8 cellular contexts compared by ENCODE assay signal in the genomic region with DNA sequence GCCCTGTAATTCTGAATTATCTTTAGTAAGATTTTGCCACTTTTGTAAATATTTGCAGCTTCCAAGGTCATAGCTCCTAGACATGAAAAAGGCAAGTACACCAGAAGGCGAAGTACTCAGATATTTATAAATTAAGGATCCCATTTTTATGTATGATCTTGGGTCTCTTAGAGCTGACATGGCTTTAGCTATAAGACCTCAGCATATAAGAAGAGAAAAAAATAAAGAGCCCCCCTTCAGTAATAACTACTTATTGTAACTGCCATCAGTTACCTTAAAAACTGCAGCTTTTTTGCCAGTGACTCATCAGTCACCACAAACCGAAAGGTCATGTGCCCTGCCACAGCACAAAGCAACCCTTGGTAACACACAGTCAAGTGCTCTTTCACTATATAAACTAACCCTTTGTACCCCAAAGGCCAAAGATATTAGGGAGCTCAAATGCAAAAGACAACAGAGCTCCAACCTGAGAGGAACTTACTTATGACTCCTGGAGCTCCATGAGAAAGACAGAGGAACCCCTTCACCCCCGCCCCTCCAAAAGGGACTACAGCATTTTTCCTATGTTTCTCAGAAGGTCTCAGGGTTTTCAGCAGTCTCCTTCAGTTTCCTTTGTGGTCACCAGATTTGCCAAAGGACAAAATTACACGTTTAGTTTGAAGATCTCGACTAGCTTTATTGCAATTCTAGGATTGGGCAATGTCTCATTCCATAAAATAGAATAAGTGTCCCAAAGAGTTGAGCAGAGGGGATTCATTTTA.
DNase-seq lines count a peak whose midpoint lies in the region; ATAC-seq lines count a peak whose summit lies in the region.

No MANE protein-coding gene starts in this region.

- ATAC-seq in HG03175 (IDR thresholded peaks at IDR 0.05; ENCODE audit: unreplicated experiment) = peak; percentile 94

- peak; percentile 15 to 26 for DNase-seq in stimulated activated CD4-positive, alpha-beta T cell treated with anti-CD3 and anti-CD28 coated beads, Interleukin-12 subunit alpha, Interleukin-12 subunit beta, amount 100 ng/mL, for 24 hours (ENCODE audit: low read depth in 2 of 2)
- DNase-seq in stimulated activated CD4-positive, alpha-beta T cell treated with anti-CD3 and anti-CD28 coated beads, Interleukin-12 subunit alpha, Interleukin-12 subunit beta, amount 100 ng/mL, for 4 hours = no peak
- DNase-seq in SW480 (ENCODE audit: low spot score) = peak; percentile 75
- DNase-seq in central memory CD4-positive, alpha-beta T cell = peak; percentile 1
- peak; percentile 25 for DNase-seq in stimulated activated CD4-positive, alpha-beta T cell treated with anti-CD3 and anti-CD28 coated beads, Interleukin-4, amount 100 ng/mL, for 1 hour
- DNase-seq in NCI-H146 treated with DMSO at 0.1 percent for 48 hours (lab: John Stamatoyannopoulos, UW; ENCODE audit: unreplicated experiment) = no peak
- DNase-seq in amniotic stem cell (lab: John Stamatoyannopoulos, UW) = no peak

Comparison
In these comparisons a context has a peak if more than half of its experiments do, and no peak if none do; other contexts are left out.
1. DNase-seq: peak in stimulated activated CD4-positive, alpha-beta T cell treated with anti-CD3 and anti-CD28 coated beads, Interleukin-12 subunit alpha, Interleukin-12 subunit beta, amount 100 ng/mL, for 24 hours (2 of 2), SW480 (single experiment), central memory CD4-positive, alpha-beta T cell (single experiment) and stimulated activated CD4-positive, alpha-beta T cell treated with anti-CD3 and anti-CD28 coated beads, Interleukin-4, amount 100 ng/mL, for 1 hour (single experiment); none in stimulated activated CD4-positive, alpha-beta T cell treated with anti-CD3 and anti-CD28 coated beads, Interleukin-12 subunit alpha, Interleukin-12 subunit beta, amount 100 ng/mL, for 4 hours (single experiment), NCI-H146 treated with DMSO at 0.1 percent for 48 hours (single experiment) and amniotic stem cell (single experiment).